13 cellular contexts compared by ENCODE assay signal in genomic region chr19:3073931-3074595, GRCh38. TPM values are rescaled to one million over a fixed set of nuclear protein-coding genes. Genes with fewer than 3 reads are reported as not detected.
DNase-seq lines count a peak whose midpoint lies in the region; ATAC-seq, FAIRE-seq and TF ChIP-seq lines count a peak whose summit lies in the region.
"Had no signal": no experiment of that assay in that cellular context is flagged by ENCODE, and none has a peak within 500 bp of the region (broad histone marks: within the 10 kb centered on the region; RNA-seq: fewer than 3 reads in every experiment).

No MANE protein-coding gene starts in this region.

- CTCF ChIA-PET in BJ (lab: Yijun Ruan, JAX), result interaction anchor here (1.2 to 4.7 kb wide), 5 partner anchors 18 to 187 kb away, joined by 4 to 42 read pairs (median 12); no protein-coding TSS in a partner anchor

- H3K9me3 ChIP-seq in H9 (ENCODE audit: control insufficient read depth, low read depth, low read length) (no peaks in the 10 kb centered on the region), lower lobe of right lung (no peaks in the 10 kb centered on the region)

- no peak for DNase-seq in BJ (ENCODE audit: low read depth)
- DNase-seq in H9, result no peak
- no peak for DNase-seq in bronchial epithelial cell (ENCODE audit: low read depth)
- no peak for DNase-seq in lower lobe of right lung
- no peak for DNase-seq in effector memory CD8-positive, alpha-beta T cell
- DNase-seq: CD8-positive, alpha-beta memory T cell; stimulated activated CD4-positive, alpha-beta T cell treated with anti-CD3 and anti-CD28 coated beads, Interleukin-2, amount 100 ng/mL, for 48 hours; stimulated activated naive CD8-positive, alpha-beta T cell treated with anti-CD3 and anti-CD28 coated beads, Interleukin-15, Interleukin-2, amounts not matched to agents 100 U/mL and 50 U/mL, for 24 hours had no signal

- no peaks in the 10 kb centered on the region for H3K27me3 ChIP-seq in BJ (ENCODE audit: control insufficient read depth, insufficient read depth, low read length)
- no peaks in the 10 kb centered on the region for H3K27me3 ChIP-seq in H9 (ENCODE audit: insufficient read depth, low read length)
- no peaks in the 10 kb centered on the region for H3K27me3 ChIP-seq in bronchial epithelial cell (ENCODE audit: control insufficient read depth, insufficient read depth, low read length)
- H3K27me3 ChIP-seq in lower lobe of right lung (ENCODE audit: low read depth), result no peaks in the 10 kb centered on the region

- no peak overlapping the region for H2AK5ac ChIP-seq in H9 (ENCODE audit: insufficient read length, low read length)

- peaks cover 0 to 4% of the 10 kb centered on the region in 2 experiments; a peak in 2 of 5 replicates for H3K9me3 Mint-ChIP-seq in H9
- H3K9me3 Mint-ChIP-seq in effector memory CD8-positive, alpha-beta T cell, result no peaks in the 10 kb centered on the region
- H3K9me3 Mint-ChIP-seq: CD8-positive, alpha-beta memory T cell had no signal

- intact Hi-C loops in lower lobe of right lung (cut with DNase I), result no loop called here

- ATAC-seq in lower lobe of right lung (peak; percentile 9), GM21723 (IDR thresholded peaks at IDR 0.05; ENCODE audit: unreplicated experiment) (no peak), HG03280 (IDR thresholded peaks at IDR 0.05; ENCODE audit: unreplicated experiment) (no peak), HG03442 (IDR thresholded peaks at IDR 0.05; ENCODE audit: unreplicated experiment) (no peak)
- no peak for ATAC-seq in effector memory CD8-positive, alpha-beta T cell (replicated peaks)
- ATAC-seq: stimulated activated naive CD8-positive, alpha-beta T cell treated with anti-CD3 and anti-CD28 coated beads, Interleukin-15, Interleukin-2, amounts not matched to agents 100 U/mL and 50 U/mL, for 24 hours had no signal

- no peaks in the 10 kb centered on the region for H3K36me3 ChIP-seq in BJ (ENCODE audit: control insufficient read depth, insufficient read depth, low read length)
- no peaks in the 10 kb centered on the region for H3K36me3 ChIP-seq in bronchial epithelial cell (ENCODE audit: control insufficient read depth, insufficient read depth, low read length)
- H3K36me3 ChIP-seq in lower lobe of right lung, result no peaks in the 10 kb centered on the region

- no peak overlapping the region for H3K56ac ChIP-seq in H9 (ENCODE audit: insufficient read length, low read depth, low read length)

- no peaks in the 10 kb centered on the region for H3K36me3 Mint-ChIP-seq in H9 (ENCODE audit: insufficient read depth in 1 of 3, low read depth in 3 of 3)
- H3K36me3 Mint-ChIP-seq in effector memory CD8-positive, alpha-beta T cell (ENCODE audit: insufficient read depth), result no peaks in the 10 kb centered on the region
- H3K36me3 Mint-ChIP-seq: CD8-positive, alpha-beta memory T cell had no signal

- peaks cover 4 to 8% of the 10 kb centered on the region in 2 experiments; a peak in 3 of 4 replicates for H3K4me1 Mint-ChIP-seq in H9
- H3K4me1 Mint-ChIP-seq in effector memory CD8-positive, alpha-beta T cell (ENCODE audit: low read depth in 2 of 2), result peaks cover 4 to 5% of the 10 kb centered on the region in 2 donors

- no peak overlapping the region for H4K8ac ChIP-seq in H9 (replicated peaks; ENCODE audit: insufficient read length, low read depth, low read length)

- H3K27ac ChIP-seq in H9 (ENCODE audit: insufficient read length, low read depth, low read length) (no peak overlapping the region), lower lobe of right lung (peak overlapping the region; percentile 33)
- H3K27ac ChIP-seq: PC-9 had no signal

- no peaks in the 10 kb centered on the region for H3K79me1 ChIP-seq in H9 (ENCODE audit: insufficient read depth, low read depth, low read length, poor library complexity, severe bottlenecking)

- H3K27ac Mint-ChIP-seq in H9, result no peak overlapping the region
- no peak overlapping the region for H3K27ac Mint-ChIP-seq in effector memory CD8-positive, alpha-beta T cell
- H3K27ac Mint-ChIP-seq: CD8-positive, alpha-beta memory T cell had no signal

- no peak overlapping the region for H2BK5ac ChIP-seq in H9 (ENCODE audit: insufficient read length, low read length)

- POLR2A ChIA-PET in BJ (lab: Charles Lee), result no interaction called here

- H3K79me2 ChIP-seq in H9 (ENCODE audit: insufficient read depth, low read length), result no peaks in the 10 kb centered on the region

- H3K23me2 ChIP-seq in H9 (ENCODE audit: insufficient read length, low read depth, low read length, poor library complexity, severe bottlenecking), result no peaks in the 10 kb centered on the region

- FAIRE-seq in bronchial epithelial cell (lab: Jason Lieb, UNC), result no peak
- FAIRE-seq: endometrium had no signal

- H3K4me2 ChIP-seq in H9 (ENCODE audit: insufficient read depth, insufficient read length, low read length), result no peak overlapping the region
- H3K4me2 ChIP-seq: PC-9 had no signal

- H3K4me3 Mint-ChIP-seq in H9, result no peak overlapping the region
- H3K4me3 Mint-ChIP-seq in effector memory CD8-positive, alpha-beta T cell, result no peak overlapping the region

- no peak overlapping the region for H4K91ac ChIP-seq in H9 (ENCODE audit: insufficient read length, low read depth, low read length)

- no peak overlapping the region for H4K5ac ChIP-seq in H9 (ENCODE audit: insufficient read length, low read depth, low read length)

- no peak overlapping the region for H3K4me3 ChIP-seq in BJ (ENCODE audit: low read depth, low read length)
- H3K4me3 ChIP-seq in bronchial epithelial cell (ENCODE audit: low read depth, low read length), result no peak overlapping the region
- no peak overlapping the region for H3K4me3 ChIP-seq in lower lobe of right lung
- H3K4me3 ChIP-seq: PC-9 had no signal

- no peak overlapping the region for H3K23ac ChIP-seq in H9 (ENCODE audit: insufficient read length, low read depth, low read length)

- TF ChIP-seq CTCF in BJ (IDR thresholded peaks at IDR 0.05; ENCODE audit: insufficient read depth, low read depth, low read length) (peak; percentile 37), H9 (conservative IDR thresholded peaks at IDR 0.05) (peak; percentile 18; the same call in 2 of the 3 replicates), bronchial epithelial cell (IDR thresholded peaks at IDR 0.05; ENCODE audit: insufficient read depth, low read length, severe bottlenecking) (peak; percentile 27), lower lobe of right lung (IDR thresholded peaks at IDR 0.05) (no peak)

- no peak overlapping the region for H3K18ac ChIP-seq in H9 (ENCODE audit: insufficient read length, low read depth, low read length)

- H2BK12ac ChIP-seq in H9 (ENCODE audit: insufficient read length, low read depth, low read length), result no peak overlapping the region

- H3K14ac ChIP-seq in H9 (ENCODE audit: insufficient read depth, low read length), result no peak overlapping the region

- no peak overlapping the region for H2BK15ac ChIP-seq in H9 (ENCODE audit: low read depth, low read length)

- no peak overlapping the region for H2BK20ac ChIP-seq in H9 (ENCODE audit: low read depth, low read length, poor library complexity, severe bottlenecking)

- H3K4ac ChIP-seq in H9 (ENCODE audit: low read depth, low read length), result no peak overlapping the region

- no peaks in the 10 kb centered on the region for H3K4me1 ChIP-seq in H9 (ENCODE audit: insufficient read depth, low read length)
- H3K4me1 ChIP-seq in lower lobe of right lung, result peaks cover 9% of the 10 kb centered on the region

- H4K20me1 ChIP-seq in H9 (ENCODE audit: control insufficient read depth, insufficient read depth, insufficient read length), result no peaks in the 10 kb centered on the region

- peaks cover 23% of the 10 kb centered on the region for H3K27me3 Mint-ChIP-seq in H9 (ENCODE audit: low read depth)
- H3K27me3 Mint-ChIP-seq in effector memory CD8-positive, alpha-beta T cell, result no peaks in the 10 kb centered on the region

- H3K9ac ChIP-seq in H9 (ENCODE audit: extremely low read depth, insufficient read length, low read length), result no peak overlapping the region

- no peak overlapping the region for H2BK120ac ChIP-seq in H9 (ENCODE audit: low read depth, low read length, poor library complexity, severe bottlenecking)

- H3T11ph ChIP-seq in H9 (ENCODE audit: low read length), result no peak overlapping the region

- no peak overlapping the region for H2AFZ ChIP-seq in H9 (ENCODE audit: low read length)
- H2AFZ ChIP-seq: PC-9 had no signal

- no CpG with 5 or more reads among the region's 8 CpGs for WGBS in H9 (ENCODE audit: extremely low coverage, insufficient read length, low lambda C conversion rate)

RNA-seq across cellular contexts. Expression of gene TLE5, which starts 11.8 kb away (rescaled TPM):
- 365 and 579 TPM in 2 replicates for polyA plus RNA-seq in BJ (2011; rRNA removed)
- polyA minus RNA-seq in BJ (2011; rRNA and poly(A)+ RNA removed), result 270 and 438 TPM in 2 replicates
- total RNA-seq in H9 (2021), result 218 and 221 TPM in 2 replicates
- total RNA-seq in bronchial epithelial cell, result 144 and 200 TPM in 2 replicates
- 413 TPM for total RNA-seq in lower lobe of right lung

RNA-seq across cellular contexts. Expression of gene GNA11, which starts 20.1 kb away (rescaled TPM):
- polyA plus RNA-seq in BJ (2011; rRNA removed), result 8.0 and 15.6 TPM in 2 replicates
- polyA minus RNA-seq in BJ (2011; rRNA and poly(A)+ RNA removed), result 11.0 and 30.3 TPM in 2 replicates
- 23.1 and 24.0 TPM in 2 replicates for total RNA-seq in H9 (2021)
- 47.9 and 48.1 TPM in 2 replicates for total RNA-seq in bronchial epithelial cell
- 60.6 TPM for total RNA-seq in lower lobe of right lung

RNA-seq across cellular contexts. Expression of gene TLE2, which starts 45.0 kb away (rescaled TPM):
- polyA plus RNA-seq in BJ (2011; rRNA removed), result 0.74 and 1.0 TPM in 2 replicates
- 0.26 and 0.71 TPM in 2 replicates for polyA minus RNA-seq in BJ (2011; rRNA and poly(A)+ RNA removed)
- total RNA-seq in H9 (2021) (3.1 and 4.2 TPM in 2 replicates), bronchial epithelial cell (0.53 and 1.0 TPM in 2 replicates), lower lobe of right lung (42.7 TPM)

Comparison
In these comparisons a context has a peak if more than half of its experiments do, and no peak if none do; other contexts are left out.
1. ATAC-seq: peak in lower lobe of right lung (2 of 2); none in GM21723 (single experiment), effector memory CD8-positive, alpha-beta T cell (single experiment), HG03280 (single experiment) and HG03442 (single experiment).